ENCODE assay signal across 1 cellular context in the genomic region with DNA sequence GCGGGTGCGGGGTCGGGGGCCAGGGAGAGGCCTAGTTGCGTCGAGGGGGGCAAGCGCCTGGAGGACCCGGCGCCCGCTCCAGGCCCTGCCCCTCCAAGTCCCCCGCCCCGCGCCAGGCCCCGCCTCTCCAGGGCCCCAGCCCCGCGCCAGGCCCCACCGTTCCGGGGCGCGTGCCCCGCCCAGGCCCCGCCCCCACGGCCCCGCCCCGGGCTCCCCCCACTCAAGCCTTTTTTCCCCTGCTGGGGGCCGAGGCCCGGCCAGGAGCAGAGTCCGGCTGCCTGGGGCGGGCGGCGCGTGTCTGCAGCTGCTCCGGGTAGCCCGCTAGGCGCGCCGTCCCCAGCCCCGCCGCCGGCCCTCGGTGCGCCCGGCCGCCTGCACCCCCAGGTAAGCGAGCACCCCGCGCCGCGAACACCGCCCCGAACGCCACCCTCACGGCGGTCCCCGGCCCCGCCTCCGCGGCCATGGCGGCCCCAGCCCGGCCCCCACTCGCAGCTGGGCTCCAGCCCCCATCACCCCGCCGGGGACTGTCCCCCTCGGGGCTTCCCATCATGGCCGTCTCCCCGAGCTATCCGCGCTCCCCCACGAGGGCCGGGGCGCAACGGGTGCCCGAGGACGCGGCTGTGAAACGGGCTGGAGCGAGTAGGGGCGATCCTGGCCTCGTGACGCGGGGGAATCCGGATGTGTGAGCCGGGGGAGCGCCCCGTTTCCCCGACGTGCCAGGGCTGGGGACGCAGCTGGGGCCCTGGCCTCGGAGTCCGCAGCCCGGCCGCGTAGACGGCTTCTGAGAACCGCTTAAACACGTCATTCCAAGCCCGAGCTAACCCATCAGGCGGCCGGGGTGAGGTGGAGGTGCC.
A peak's percentile ranks its signal among the peaks of the same experiment; 100 is the strongest.
TF ChIP-seq lines count a peak whose summit lies in the region.

A gene with protein sequence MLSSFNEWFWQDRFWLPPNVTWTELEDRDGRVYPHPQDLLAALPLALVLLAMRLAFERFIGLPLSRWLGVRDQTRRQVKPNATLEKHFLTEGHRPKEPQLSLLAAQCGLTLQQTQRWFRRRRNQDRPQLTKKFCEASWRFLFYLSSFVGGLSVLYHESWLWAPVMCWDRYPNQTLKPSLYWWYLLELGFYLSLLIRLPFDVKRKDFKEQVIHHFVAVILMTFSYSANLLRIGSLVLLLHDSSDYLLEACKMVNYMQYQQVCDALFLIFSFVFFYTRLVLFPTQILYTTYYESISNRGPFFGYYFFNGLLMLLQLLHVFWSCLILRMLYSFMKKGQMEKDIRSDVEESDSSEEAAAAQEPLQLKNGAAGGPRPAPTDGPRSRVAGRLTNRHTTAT (plus strand): TSS at position 260 of the 854 bp plus-strand sequence. CDS start 41,707 bp downstream, outside the sequence.

TF ChIP-seq in K562, 482 proteins besides CTCF, POLR2A, EP300 and RAD21 (continued from another document and continues in another):
- TF ChIP-seq, protein P1, sequence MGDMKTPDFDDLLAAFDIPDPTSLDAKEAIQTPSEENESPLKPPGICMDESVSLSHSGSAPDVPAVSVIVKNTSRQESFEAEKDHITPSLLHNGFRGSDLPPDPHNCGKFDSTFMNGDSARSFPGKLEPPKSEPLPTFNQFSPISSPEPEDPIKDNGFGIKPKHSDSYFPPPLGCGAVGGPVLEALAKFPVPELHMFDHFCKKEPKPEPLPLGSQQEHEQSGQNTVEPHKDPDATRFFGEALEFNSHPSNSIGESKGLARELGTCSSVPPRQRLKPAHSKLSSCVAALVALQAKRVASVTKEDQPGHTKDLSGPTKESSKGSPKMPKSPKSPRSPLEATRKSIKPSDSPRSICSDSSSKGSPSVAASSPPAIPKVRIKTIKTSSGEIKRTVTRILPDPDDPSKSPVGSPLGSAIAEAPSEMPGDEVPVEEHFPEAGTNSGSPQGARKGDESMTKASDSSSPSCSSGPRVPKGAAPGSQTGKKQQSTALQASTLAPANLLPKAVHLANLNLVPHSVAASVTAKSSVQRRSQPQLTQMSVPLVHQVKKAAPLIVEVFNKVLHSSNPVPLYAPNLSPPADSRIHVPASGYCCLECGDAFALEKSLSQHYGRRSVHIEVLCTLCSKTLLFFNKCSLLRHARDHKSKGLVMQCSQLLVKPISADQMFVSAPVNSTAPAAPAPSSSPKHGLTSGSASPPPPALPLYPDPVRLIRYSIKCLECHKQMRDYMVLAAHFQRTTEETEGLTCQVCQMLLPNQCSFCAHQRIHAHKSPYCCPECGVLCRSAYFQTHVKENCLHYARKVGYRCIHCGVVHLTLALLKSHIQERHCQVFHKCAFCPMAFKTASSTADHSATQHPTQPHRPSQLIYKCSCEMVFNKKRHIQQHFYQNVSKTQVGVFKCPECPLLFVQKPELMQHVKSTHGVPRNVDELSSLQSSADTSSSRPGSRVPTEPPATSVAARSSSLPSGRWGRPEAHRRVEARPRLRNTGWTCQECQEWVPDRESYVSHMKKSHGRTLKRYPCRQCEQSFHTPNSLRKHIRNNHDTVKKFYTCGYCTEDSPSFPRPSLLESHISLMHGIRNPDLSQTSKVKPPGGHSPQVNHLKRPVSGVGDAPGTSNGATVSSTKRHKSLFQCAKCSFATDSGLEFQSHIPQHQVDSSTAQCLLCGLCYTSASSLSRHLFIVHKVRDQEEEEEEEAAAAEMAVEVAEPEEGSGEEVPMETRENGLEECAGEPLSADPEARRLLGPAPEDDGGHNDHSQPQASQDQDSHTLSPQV (IDR thresholded peaks at IDR 0.05) = no peak
- TF ChIP-seq CBX8 (IDR thresholded peaks at IDR 0.05; ENCODE audit: borderline replicate concordance, extremely low read depth, low read depth, low read length, poor library complexity, severe bottlenecking) (no peak), KDM5B (IDR thresholded peaks at IDR 0.05; ENCODE audit: insufficient replicate concordance, low read depth, low read length) (no peak), FOSL1 (tag; conservative IDR thresholded peaks at IDR 0.05) (no peak), ZNF583 (CRISPR knock-in tag; IDR thresholded peaks at IDR 0.05) (no peak), ZC3H8 (IDR thresholded peaks at IDR 0.05) (no peak), KLF13 (tag; IDR thresholded peaks at IDR 0.05; ENCODE audit: borderline replicate concordance, low read depth) (no peak), NCOA6 (IDR thresholded peaks at IDR 0.05) (no peak; the same call in none of the 2 replicates), SMAD1 (IDR thresholded peaks at IDR 0.05; ENCODE audit: low read depth, low read length, partially characterized antibody) (no peak), NFIC (IDR thresholded peaks at IDR 0.05) (peak; percentile 66; the same call in 1 of the 2 replicates), TCF3 (CRISPR knock-in tag; IDR thresholded peaks at IDR 0.05) (0 out of 2 replicates have a peak, but pooled peaks have one; percentile 9), TEAD1 (CRISPR knock-in tag; IDR thresholded peaks at IDR 0.05) (0 out of 4 replicates have a peak, but pooled peaks of 1 of the 2 experiments have one; percentile 19), ZNF212 (CRISPR knock-in tag; IDR thresholded peaks at IDR 0.05) (no peak), MYBL2 (IDR thresholded peaks at IDR 0.05; ENCODE audit: low read depth) (no peak), MYBL2 (CRISPR knock-in tag; IDR thresholded peaks at IDR 0.05; ENCODE audit: borderline replicate concordance) (no peak), TAF1 (IDR thresholded peaks at IDR 0.05; ENCODE audit: control insufficient read depth, extremely low read depth, insufficient read depth, low read length, severe bottlenecking) (no peak), L3MBTL2 (IDR thresholded peaks at IDR 0.05) (peak; percentile 58; the same call in 1 of the 2 replicates), TAF9B (IDR thresholded peaks at IDR 0.05; ENCODE audit: partially characterized antibody) (no peak), ESRRB (CRISPR knock-in tag; IDR thresholded peaks at IDR 0.05; ENCODE audit: borderline replicate concordance) (no peak), POLR2G (IDR thresholded peaks at IDR 0.05; ENCODE audit: low read depth, low read length) (peak; percentile 53), NR2C2 (CRISPR knock-in tag; IDR thresholded peaks at IDR 0.05) (no peak), NR2C2 (tag; IDR thresholded peaks at IDR 0.05) (peak; percentile 80), SIN3A (IDR thresholded peaks at IDR 0.05; ENCODE audit: borderline replicate concordance in 2 of 2, control insufficient read depth in 1 of 2, low read depth in 2 of 2, low read length in 2 of 2) (0 out of 4 replicates have a peak, but pooled peaks of 1 of the 2 experiments have one; percentile 34), FOXJ2 (tag; IDR thresholded peaks at IDR 0.05) (no peak), SIRT6 (IDR thresholded peaks at IDR 0.05; ENCODE audit: low read depth, low read length) (no peak), PHTF2 (CRISPR knock-in tag; IDR thresholded peaks at IDR 0.05) (no peak), SMARCE1 (IDR thresholded peaks at IDR 0.05) (no peak), ZBTB7A (IDR thresholded peaks at IDR 0.05; ENCODE audit: borderline replicate concordance, control insufficient read depth, low read depth, low read length) (peak; percentile 30; the same call in 1 of the 2 replicates), RBM22 (IDR thresholded peaks at IDR 0.05; ENCODE audit: low read depth, low read length, poor library complexity, severe bottlenecking) (no peak), HMG20A (CRISPR knock-in tag; conservative IDR thresholded peaks at IDR 0.05) (no peak)
- TF ChIP-seq, protein P2, sequence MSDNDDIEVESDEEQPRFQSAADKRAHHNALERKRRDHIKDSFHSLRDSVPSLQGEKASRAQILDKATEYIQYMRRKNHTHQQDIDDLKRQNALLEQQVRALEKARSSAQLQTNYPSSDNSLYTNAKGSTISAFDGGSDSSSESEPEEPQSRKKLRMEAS (CRISPR knock-in tag; IDR thresholded peaks at IDR 0.05) = peak; percentile 57
- TF ChIP-seq, protein P3, sequence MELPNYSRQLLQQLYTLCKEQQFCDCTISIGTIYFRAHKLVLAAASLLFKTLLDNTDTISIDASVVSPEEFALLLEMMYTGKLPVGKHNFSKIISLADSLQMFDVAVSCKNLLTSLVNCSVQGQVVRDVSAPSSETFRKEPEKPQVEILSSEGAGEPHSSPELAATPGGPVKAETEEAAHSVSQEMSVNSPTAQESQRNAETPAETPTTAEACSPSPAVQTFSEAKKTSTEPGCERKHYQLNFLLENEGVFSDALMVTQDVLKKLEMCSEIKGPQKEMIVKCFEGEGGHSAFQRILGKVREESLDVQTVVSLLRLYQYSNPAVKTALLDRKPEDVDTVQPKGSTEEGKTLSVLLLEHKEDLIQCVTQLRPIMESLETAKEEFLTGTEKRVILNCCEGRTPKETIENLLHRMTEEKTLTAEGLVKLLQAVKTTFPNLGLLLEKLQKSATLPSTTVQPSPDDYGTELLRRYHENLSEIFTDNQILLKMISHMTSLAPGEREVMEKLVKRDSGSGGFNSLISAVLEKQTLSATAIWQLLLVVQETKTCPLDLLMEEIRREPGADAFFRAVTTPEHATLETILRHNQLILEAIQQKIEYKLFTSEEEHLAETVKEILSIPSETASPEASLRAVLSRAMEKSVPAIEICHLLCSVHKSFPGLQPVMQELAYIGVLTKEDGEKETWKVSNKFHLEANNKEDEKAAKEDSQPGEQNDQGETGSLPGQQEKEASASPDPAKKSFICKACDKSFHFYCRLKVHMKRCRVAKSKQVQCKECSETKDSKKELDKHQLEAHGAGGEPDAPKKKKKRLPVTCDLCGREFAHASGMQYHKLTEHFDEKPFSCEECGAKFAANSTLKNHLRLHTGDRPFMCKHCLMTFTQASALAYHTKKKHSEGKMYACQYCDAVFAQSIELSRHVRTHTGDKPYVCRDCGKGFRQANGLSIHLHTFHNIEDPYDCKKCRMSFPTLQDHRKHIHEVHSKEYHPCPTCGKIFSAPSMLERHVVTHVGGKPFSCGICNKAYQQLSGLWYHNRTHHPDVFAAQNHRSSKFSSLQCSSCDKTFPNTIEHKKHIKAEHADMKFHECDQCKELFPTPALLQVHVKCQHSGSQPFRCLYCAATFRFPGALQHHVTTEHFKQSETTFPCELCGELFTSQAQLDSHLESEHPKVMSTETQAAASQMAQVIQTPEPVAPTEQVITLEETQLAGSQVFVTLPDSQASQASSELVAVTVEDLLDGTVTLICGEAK (IDR thresholded peaks at IDR 0.05) = no peak
- TF ChIP-seq, protein P3 (CRISPR knock-in tag; IDR thresholded peaks at IDR 0.05) = no peak
- TF ChIP-seq, protein P4, sequence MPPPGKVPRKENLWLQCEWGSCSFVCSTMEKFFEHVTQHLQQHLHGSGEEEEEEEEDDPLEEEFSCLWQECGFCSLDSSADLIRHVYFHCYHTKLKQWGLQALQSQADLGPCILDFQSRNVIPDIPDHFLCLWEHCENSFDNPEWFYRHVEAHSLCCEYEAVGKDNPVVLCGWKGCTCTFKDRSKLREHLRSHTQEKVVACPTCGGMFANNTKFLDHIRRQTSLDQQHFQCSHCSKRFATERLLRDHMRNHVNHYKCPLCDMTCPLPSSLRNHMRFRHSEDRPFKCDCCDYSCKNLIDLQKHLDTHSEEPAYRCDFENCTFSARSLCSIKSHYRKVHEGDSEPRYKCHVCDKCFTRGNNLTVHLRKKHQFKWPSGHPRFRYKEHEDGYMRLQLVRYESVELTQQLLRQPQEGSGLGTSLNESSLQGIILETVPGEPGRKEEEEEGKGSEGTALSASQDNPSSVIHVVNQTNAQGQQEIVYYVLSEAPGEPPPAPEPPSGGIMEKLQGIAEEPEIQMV (tag; conservative IDR thresholded peaks at IDR 0.05; ENCODE audit: low read depth) = no peak
- TF ChIP-seq, protein P5, sequence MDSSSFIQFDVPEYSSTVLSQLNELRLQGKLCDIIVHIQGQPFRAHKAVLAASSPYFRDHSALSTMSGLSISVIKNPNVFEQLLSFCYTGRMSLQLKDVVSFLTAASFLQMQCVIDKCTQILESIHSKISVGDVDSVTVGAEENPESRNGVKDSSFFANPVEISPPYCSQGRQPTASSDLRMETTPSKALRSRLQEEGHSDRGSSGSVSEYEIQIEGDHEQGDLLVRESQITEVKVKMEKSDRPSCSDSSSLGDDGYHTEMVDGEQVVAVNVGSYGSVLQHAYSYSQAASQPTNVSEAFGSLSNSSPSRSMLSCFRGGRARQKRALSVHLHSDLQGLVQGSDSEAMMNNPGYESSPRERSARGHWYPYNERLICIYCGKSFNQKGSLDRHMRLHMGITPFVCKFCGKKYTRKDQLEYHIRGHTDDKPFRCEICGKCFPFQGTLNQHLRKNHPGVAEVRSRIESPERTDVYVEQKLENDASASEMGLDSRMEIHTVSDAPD (CRISPR knock-in tag; IDR thresholded peaks at IDR 0.05) = no peak
- TF ChIP-seq, protein P6, sequence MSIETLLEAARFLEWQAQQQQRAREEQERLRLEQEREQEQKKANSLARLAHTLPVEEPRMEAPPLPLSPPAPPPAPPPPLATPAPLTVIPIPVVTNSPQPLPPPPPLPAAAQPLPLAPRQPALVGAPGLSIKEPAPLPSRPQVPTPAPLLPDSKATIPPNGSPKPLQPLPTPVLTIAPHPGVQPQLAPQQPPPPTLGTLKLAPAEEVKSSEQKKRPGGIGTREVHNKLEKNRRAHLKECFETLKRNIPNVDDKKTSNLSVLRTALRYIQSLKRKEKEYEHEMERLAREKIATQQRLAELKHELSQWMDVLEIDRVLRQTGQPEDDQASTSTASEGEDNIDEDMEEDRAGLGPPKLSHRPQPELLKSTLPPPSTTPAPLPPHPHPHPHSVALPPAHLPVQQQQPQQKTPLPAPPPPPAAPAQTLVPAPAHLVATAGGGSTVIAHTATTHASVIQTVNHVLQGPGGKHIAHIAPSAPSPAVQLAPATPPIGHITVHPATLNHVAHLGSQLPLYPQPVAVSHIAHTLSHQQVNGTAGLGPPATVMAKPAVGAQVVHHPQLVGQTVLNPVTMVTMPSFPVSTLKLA (conservative IDR thresholded peaks at IDR 0.05) = no peak
- TF ChIP-seq, protein P7, sequence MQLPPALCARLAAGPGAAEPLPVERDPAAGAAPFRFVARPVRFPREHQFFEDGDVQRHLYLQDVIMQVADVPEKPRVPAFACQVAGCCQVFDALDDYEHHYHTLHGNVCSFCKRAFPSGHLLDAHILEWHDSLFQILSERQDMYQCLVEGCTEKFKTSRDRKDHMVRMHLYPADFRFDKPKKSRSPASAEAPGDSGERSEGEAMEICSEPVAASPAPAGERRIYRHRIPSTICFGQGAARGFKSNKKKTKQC (CRISPR knock-in tag; IDR thresholded peaks at IDR 0.05) = peak; percentile 48; the same call in 1 of the 2 replicates
